Comparison of ENCODE assay signal across 8 cellular contexts in genomic region chr17:36087897-36088558, GRCh38. TPM values are rescaled to one million over a fixed set of nuclear protein-coding genes. Genes with fewer than 3 reads are reported as not detected.
"Had no signal": no experiment of that assay in that cellular context is flagged by ENCODE, and none has a peak within 500 bp of the region (broad histone marks: within the 10 kb centered on the region; RNA-seq: fewer than 3 reads in every experiment).

No MANE protein-coding gene starts in this region.

RNA-seq across cellular contexts. Expression of gene CCL3, which starts 1.9 kb away (rescaled TPM):
- total RNA-seq: body of pancreas, left ventricle myocardium superior, lung microvascular endothelial cell, myocyte, progenitor cell of endocrine pancreas, renal cortical epithelial cell had no signal

RNA-seq across cellular contexts. Expression of gene CCL4, which starts 15.6 kb away (rescaled TPM):
- total RNA-seq: body of pancreas, lung microvascular endothelial cell, myocyte, progenitor cell of endocrine pancreas, renal cortical epithelial cell had no signal

RNA-seq across cellular contexts. Expression of gene CCL18, which starts 24.0 kb away (rescaled TPM):
- total RNA-seq: activated CD8-positive, alpha-beta T cell treated with anti-CD3 and anti-CD28 coated beads, Interleukin-2, amount 10 ng/mL, durations not matched to agents 7 days and 5 days; activated T-helper 2 cell treated with anti-CD3 and anti-CD28 coated beads, Interferon-gamma antibody, Interleukin-2, Interleukin-4, amounts not matched to agents 10 μg/mL and 5 μg/mL and 100 μg/mL, durations not matched to agents 14 hours and 24 hours and 36 hours; body of pancreas; lung microvascular endothelial cell; myocyte; progenitor cell of endocrine pancreas; renal cortical epithelial cell had no signal
